ENCODE assay signal across 21 cellular contexts in genomic region chr6:64034840-64035656, GRCh38.
A peak's percentile ranks its signal among the peaks of the same experiment; 100 is the strongest.
DNase-seq lines count a peak whose midpoint lies in the region; ATAC-seq, FAIRE-seq and TF ChIP-seq lines count a peak whose summit lies in the region.
"Had no signal": no experiment of that assay in that cellular context is flagged by ENCODE, and none has a peak within 500 bp of the region (broad histone marks: within the 10 kb centered on the region; RNA-seq: fewer than 3 reads in every experiment).

No MANE protein-coding gene starts in this region.

- H3K9me3 Mint-ChIP-seq in mesothelial cell of epicardium = peaks cover 7% of the 10 kb centered on the region

- intact Hi-C loops in pancreas (cut with DNase I) = no loop called here

- 44 to 50% methylated on average over 3 of the region's 3 CpGs for WGBS in pancreas, 2 donors

- no peak overlapping the region for H3K4me3 ChIP-seq in fibroblast of the aortic adventitia (ENCODE audit: low read depth, low read length)
- H3K4me3 ChIP-seq in skeletal muscle cell (ENCODE audit: low read depth, low read length) = no peak overlapping the region
- no peak overlapping the region for H3K4me3 ChIP-seq in pancreas
- H3K4me3 ChIP-seq: SJSA1 had no signal

- TF ChIP-seq CTCF in fibroblast of the aortic adventitia (IDR thresholded peaks at IDR 0.05; ENCODE audit: insufficient read depth, low read length) (no peak), mesothelial cell of epicardium (IDR thresholded peaks at IDR 0.05; ENCODE audit: unreplicated experiment) (no peak), pancreas (IDR thresholded peaks at IDR 0.05) (no peak)

- H3K36me3 ChIP-seq in pancreas = no peaks in the 10 kb centered on the region
- H3K36me3 ChIP-seq: SJSA1 had no signal

- peaks cover 3% of the 10 kb centered on the region for H3K36me3 Mint-ChIP-seq in mesothelial cell of epicardium
- H3K36me3 Mint-ChIP-seq: brain had no signal

- FAIRE-seq in pancreas (lab: Jason Lieb, UNC) = no peak

- H3K27ac Mint-ChIP-seq in mesothelial cell of epicardium = no peak overlapping the region
- H3K27ac Mint-ChIP-seq: activated CD8-positive, alpha-beta T cell treated with anti-CD3 and anti-CD28 coated beads, Interleukin-2, amount 10 ng/mL, durations not matched to agents 7 days and 5 days; brain; dendritic cell treated with granulocyte-macrophage colony-stimulating factor and Interleukin-4, amounts not matched to agents 40 ng/mL and 50 ng/mL, for 4 days; nephron progenitor cell had no signal

- DNase-seq in HT-29 (ENCODE audit: low spot score) = peak; percentile 78
- peak; percentile 64 for DNase-seq in SW480 (ENCODE audit: low spot score)
- peak; percentile 42 for DNase-seq in fibroblast of the aortic adventitia (ENCODE audit: low read depth)
- peak; percentile 2 for DNase-seq in skeletal muscle cell (ENCODE audit: low read depth)
- DNase-seq in mesothelial cell of epicardium (ENCODE audit: low spot score in 2 of 2, unreplicated experiment in 2 of 2) = no peak
- no peak for DNase-seq in NCI-H774 (lab: John Stamatoyannopoulos, UW)
- DNase-seq in pancreas = no peak
- DNase-seq: activated CD4-positive, CD25-positive, alpha-beta regulatory T cell; activated CD8-positive, alpha-beta T cell treated with anti-CD3 and anti-CD28 coated beads, Interleukin-2, amount 10 ng/mL, durations not matched to agents 7 days and 5 days; activated naive CD4-positive, alpha-beta T cell treated with anti-CD3 and anti-CD28 coated beads, Interleukin-2, amount 50 U/mL, for 16 hours; activated T-cell treated with anti-CD3 and anti-CD28 coated beads, Interleukin-2, amount 50 U/mL, for 48 hours; kidney; mesendoderm; NCI-H187 treated with DMSO at 0.1 percent for 48 hours; NCI-H510A treated with DMSO at 0.1 percent for 48 hours; nephron progenitor cell; OCI-M1 had no signal

- no peaks in the 10 kb centered on the region for H3K27me3 ChIP-seq in pancreas
- H3K27me3 ChIP-seq: SJSA1 had no signal

- H3K27me3 Mint-ChIP-seq in mesothelial cell of epicardium (ENCODE audit: low read depth) = no peaks in the 10 kb centered on the region
- H3K27me3 Mint-ChIP-seq: dendritic cell treated with granulocyte-macrophage colony-stimulating factor and Interleukin-4, amounts not matched to agents 40 ng/mL and 50 ng/mL, for 4 days had no signal

- H3K4me1 ChIP-seq in pancreas = no peaks in the 10 kb centered on the region
- H3K4me1 ChIP-seq: SJSA1 had no signal

- peaks cover 23% of the 10 kb centered on the region for H3K4me1 Mint-ChIP-seq in mesothelial cell of epicardium
- H3K4me1 Mint-ChIP-seq: nephron progenitor cell had no signal

- H3K4me3 Mint-ChIP-seq in mesothelial cell of epicardium = no peak overlapping the region
- H3K4me3 Mint-ChIP-seq: activated CD8-positive, alpha-beta T cell treated with anti-CD3 and anti-CD28 coated beads, Interleukin-2, amount 10 ng/mL, durations not matched to agents 7 days and 5 days; brain; dendritic cell treated with granulocyte-macrophage colony-stimulating factor and Interleukin-4, amounts not matched to agents 40 ng/mL and 50 ng/mL, for 4 days; nephron progenitor cell had no signal

- ATAC-seq in GM21528 (IDR thresholded peaks at IDR 0.05; ENCODE audit: low FRiP score, unreplicated experiment) (no peak), pancreas (no peak)
- ATAC-seq: activated CD8-positive, alpha-beta T cell treated with anti-CD3 and anti-CD28 coated beads, Interleukin-2, amount 10 ng/mL, durations not matched to agents 7 days and 5 days had no signal

- no peak overlapping the region for H3K27ac ChIP-seq in pancreas
- H3K27ac ChIP-seq: SJSA1 had no signal

- H3K9me3 ChIP-seq in pancreas = no peaks in the 10 kb centered on the region
- H3K9me3 ChIP-seq: SJSA1 had no signal

Comparison
In these comparisons a context has a peak if more than half of its experiments do, and no peak if none do; other contexts are left out.
1. DNase-seq: peak in HT-29 (single experiment), SW480 (single experiment), fibroblast of the aortic adventitia (single experiment) and skeletal muscle cell (single experiment); none in mesothelial cell of epicardium (0 of 2), NCI-H774 (single experiment) and pancreas (0 of 6).